21 cellular contexts compared by ENCODE assay signal in genomic region chr20:21398505-21399057, GRCh38. TPM values are rescaled to one million over a fixed set of nuclear protein-coding genes. Genes with fewer than 3 reads are reported as not detected.
A peak's percentile ranks its signal among the peaks of the same experiment; 100 is the strongest.
DNase-seq lines count a peak whose midpoint lies in the region; ATAC-seq, FAIRE-seq and TF ChIP-seq lines count a peak whose summit lies in the region.
"Had no signal": no experiment of that assay in that cellular context is flagged by ENCODE, and none has a peak within 500 bp of the region (broad histone marks: within the 10 kb centered on the region; RNA-seq: fewer than 3 reads in every experiment).

No MANE protein-coding gene starts in this region.

- no peaks in the 10 kb centered on the region for H3K9me3 ChIP-seq in A549
- H3K9me3 ChIP-seq: SJCRH30 had no signal

- TF ChIP-seq RAD21 in A549 (conservative IDR thresholded peaks at IDR 0.05 in 1 of 2, IDR thresholded peaks at IDR 0.05 in 1 of 2), result no peak

- in situ Hi-C loops in astrocyte of the spinal cord (cut with HindIII; ENCODE audit: low sequenced_read_pairs), result no loop called here

- WGBS in A549 (ENCODE audit: missing lambda C conversion rate), result 16% methylated on average over 5 of the region's 5 CpGs

- no peak for DNase-seq in A549 (ENCODE audit: low read depth in 1 of 2, low spot score in 1 of 2)
- DNase-seq in DMS114 treated with DMSO at 0.1 percent for 48 hours (lab: John Stamatoyannopoulos, UW; ENCODE audit: unreplicated experiment), result peak; percentile 14
- peak; percentile 30 for DNase-seq in astrocyte of the spinal cord (ENCODE audit: low read depth, low spot score)
- no peak for DNase-seq in neural crest cell (ENCODE audit: low read depth, low spot score)
- no peak for DNase-seq in dedifferentiated amniotic fluid mesenchymal stem cell (ENCODE audit: extremely low spot score)
- DNase-seq in GM19238 (ENCODE audit: insufficient read length, low spot score), result no peak
- DNase-seq: CD8-positive, alpha-beta T cell; DMS79; HCEC 1CT; NCI-H1436; NCI-H2029; NCI-H2171; NCI-H748 treated with DMSO at 0.1 percent for 48 hours; PC-3; SJCRH30 had no signal

- no peak for FAIRE-seq in A549 (lab: Jason Lieb, UNC)
- FAIRE-seq: K562 had no signal

- no peak overlapping the region for H3K27ac Mint-ChIP-seq in neural crest cell (ENCODE audit: unreplicated experiment)
- H3K27ac Mint-ChIP-seq: CD8-positive, alpha-beta T cell had no signal

- no peak overlapping the region for H3K4me2 ChIP-seq in A549

- no peak for TF ChIP-seq EP300 in A549 (IDR thresholded peaks at IDR 0.05)

- CTCF ChIA-PET in A549 (lab: Yijun Ruan, JAX), result interaction anchor here (0.6 kb wide), 1 partner anchor 164 kb away, joined by 3 read pairs; no protein-coding TSS in a partner anchor

- TF ChIP-seq CTCF in A549 (IDR thresholded peaks at IDR 0.05) (no peak), astrocyte of the spinal cord (IDR thresholded peaks at IDR 0.05; ENCODE audit: low read depth, low read length) (no peak), neural crest cell (conservative IDR thresholded peaks at IDR 0.05) (no peak)

- H3K4me3 Mint-ChIP-seq in neural crest cell, result peak overlapping the region; percentile 14

- H3K4me3 ChIP-seq in A549 (no peak overlapping the region), astrocyte of the spinal cord (ENCODE audit: low read depth, low read length) (no peak overlapping the region)
- H3K4me3 ChIP-seq: K562 had no signal

- H3K27ac ChIP-seq in A549, result no peak overlapping the region
- H3K27ac ChIP-seq: RWPE1, SJCRH30 had no signal

- no peaks in the 10 kb centered on the region for H3K36me3 Mint-ChIP-seq in neural crest cell (ENCODE audit: low read depth)
- H3K36me3 Mint-ChIP-seq: CD8-positive, alpha-beta T cell had no signal

- POLR2A ChIA-PET in A549 (lab: Yijun Ruan, JAX), result no interaction called here

- H3K27me3 Mint-ChIP-seq in neural crest cell (ENCODE audit: low read depth), result peaks cover 83% of the 10 kb centered on the region

- peaks cover 3% of the 10 kb centered on the region for H3K4me1 Mint-ChIP-seq in neural crest cell

- no peak for ATAC-seq in A549
- no peak for ATAC-seq in HG03135 (IDR thresholded peaks at IDR 0.05; ENCODE audit: unreplicated experiment)
- ATAC-seq: CD8-positive, alpha-beta T cell; K562; PC-3 had no signal

- no peaks in the 10 kb centered on the region for H3K9me3 Mint-ChIP-seq in neural crest cell

- no peak for TF ChIP-seq POLR2A in A549 (IDR thresholded peaks at IDR 0.05; ENCODE audit: low read length)

- H3K4me1 ChIP-seq in A549, result peaks cover 5% of the 10 kb centered on the region; the same call in 2 of the 3 replicates

TF ChIP-seq in A549, 52 proteins besides CTCF, POLR2A, EP300 and RAD21:
- no peak for TF ChIP-seq CEBPB (IDR thresholded peaks at IDR 0.05)
- TF ChIP-seq RNF2 (IDR thresholded peaks at IDR 0.05; ENCODE audit: borderline replicate concordance, low read depth), result peak; percentile 98; the same call in 1 of the 2 replicates
- peak; percentile 97 for TF ChIP-seq CBX8 (IDR thresholded peaks at IDR 0.05)
- no peak for TF ChIP-seq NPAS2 (CRISPR knock-in tag; IDR thresholded peaks at IDR 0.05; ENCODE audit: borderline replicate concordance)

RNA-seq across cellular contexts. Expression of gene NKX2-4, which starts 1.3 kb away (rescaled TPM):
- not detected in 2 replicates for polyA plus RNA-seq in A549 (2011; rRNA removed)
- 0.01 and 0.03 TPM in 2 replicates for polyA plus RNA-seq in A549 (2012; cell fraction: cytosol; rRNA removed)
- not detected in 2 replicates for polyA plus RNA-seq in A549 (2012; cell fraction: nucleus; rRNA removed)
- polyA plus RNA-seq in A549 (2017; fragmentation: RNase III; extraction: RNeasy Plus Mini Kit Qiagen cat#74134 plus additional on column Dnase treatment), result not detected in 3 replicates
- not detected in 2 replicates for polyA minus RNA-seq in A549 (2011; rRNA and poly(A)+ RNA removed)
- not detected in 2 replicates for total RNA-seq in neural crest cell
- total RNA-seq: CD8-positive, alpha-beta T cell; K562; NCI-H460; PC-3 had no signal
- polyA plus RNA-seq: AG04450, BJ, K562 had no signal

Comparison
In these comparisons a context has a peak if more than half of its experiments do, and no peak if none do; other contexts are left out.
1. DNase-seq: peak in DMS114 treated with DMSO at 0.1 percent for 48 hours (single experiment) and astrocyte of the spinal cord (single experiment); none in A549 (0 of 2), neural crest cell (single experiment), dedifferentiated amniotic fluid mesenchymal stem cell (single experiment) and GM19238 (single experiment).